In genomic region chr10:14384915-14385314, GRCh38 we compare ENCODE assay signal across 17 cellular contexts.
"Had no signal": no experiment of that assay in that cellular context is flagged by ENCODE, and none has a peak within 500 bp of the region (broad histone marks: within the 10 kb centered on the region; RNA-seq: fewer than 3 reads in every experiment).

No MANE protein-coding gene starts in this region.

- H3K27ac ChIP-seq: ascending aorta, heart right ventricle, left lung, stomach, thoracic aorta had no signal

- H3K4me1 Mint-ChIP-seq: nephron progenitor cell had no signal

- H3K9me3 ChIP-seq: ascending aorta, heart right ventricle, left lung, stomach, thoracic aorta had no signal

- H3K27ac Mint-ChIP-seq: activated naive CD8-positive, alpha-beta T cell treated with anti-CD3 and anti-CD28 coated beads, Interleukin-2, amount 10 ng/mL, durations not matched to agents 7 days and 5 days; activated T-cell treated with anti-CD3 and anti-CD28 coated beads, Interleukin-2, amount 50 U/mL, for 24 hours; nephron progenitor cell had no signal

- H3K9me3 Mint-ChIP-seq: nephron progenitor cell had no signal

- ATAC-seq: heart right ventricle, left lung had no signal

- H3K27me3 ChIP-seq: ascending aorta, left lung had no signal

- H3K36me3 ChIP-seq: ascending aorta, heart right ventricle, left lung, stomach, thoracic aorta had no signal

- DNase-seq: activated CD4-positive, alpha-beta T cell treated with anti-CD3 and anti-CD28 coated beads, Interleukin-2, amount 50 U/mL, for 4 hours; activated CD4-positive, CD25-positive, alpha-beta regulatory T cell treated with anti-CD3 and anti-CD28 coated beads, Interleukin-2, amount 50 U/mL, for 72 hours; activated effector memory CD4-positive, alpha-beta T cell treated with anti-CD3 and anti-CD28 coated beads, Interleukin-2, amount 50 U/mL, for 16 hours; activated naive CD8-positive, alpha-beta T cell treated with anti-CD3 and anti-CD28 coated beads, Interleukin-2, amount 10 ng/mL, durations not matched to agents 7 days and 5 days; activated T-cell treated with anti-CD3 and anti-CD28 coated beads, Interleukin-2, amount 50 U/mL, for 24 hours; heart right ventricle; islet precursor cell; left lung; nephron progenitor cell; stimulated activated CD4-positive, alpha-beta T cell treated with anti-CD3 and anti-CD28 coated beads, Interleukin-15, amount 100 ng/mL, for 24 hours; stimulated activated CD4-positive, alpha-beta T cell treated with anti-CD3 and anti-CD28 coated beads, Interleukin-4, amount 100 ng/mL, for 24 hours; stomach; T-helper 2 cell had no signal

- H3K4me3 Mint-ChIP-seq: activated naive CD8-positive, alpha-beta T cell treated with anti-CD3 and anti-CD28 coated beads, Interleukin-2, amount 10 ng/mL, durations not matched to agents 7 days and 5 days; activated T-cell treated with anti-CD3 and anti-CD28 coated beads, Interleukin-2, amount 50 U/mL, for 24 hours; nephron progenitor cell had no signal

- H3K4me1 ChIP-seq: ascending aorta, heart right ventricle, left lung, stomach had no signal

- FAIRE-seq: colon, frontal cortex had no signal

- H3K4me3 ChIP-seq: ascending aorta, heart right ventricle, left lung, stomach, thoracic aorta had no signal
